Comparison of ENCODE assay signal across 29 cellular contexts in genomic region chr10:123433539-123433938, GRCh38.
"Had no signal": no experiment of that assay in that cellular context is flagged by ENCODE, and none has a peak within 500 bp of the region (broad histone marks: within the 10 kb centered on the region; RNA-seq: fewer than 3 reads in every experiment).

No MANE protein-coding gene starts in this region.

- H3K36me3 Mint-ChIP-seq: activated CD4-positive, alpha-beta memory T cell treated with anti-CD3 and anti-CD28 coated beads for 36 hours; activated CD8-positive, alpha-beta memory T cell treated with anti-CD3 and anti-CD28 coated beads, Interleukin-2, amount 10 ng/mL, durations not matched to agents 7 days and 5 days; activated naive CD4-positive, alpha-beta T cell treated with anti-CD3 and anti-CD28 coated beads, Interleukin-2, amount 10 ng/mL, durations not matched to agents 7 days and 5 days; activated naive CD4-positive, alpha-beta T cell treated with anti-CD3 and anti-CD28 coated beads, Interleukin-2, amount 50 U/mL, for 72 hours; activated naive CD8-positive, alpha-beta T cell treated with anti-CD3 and anti-CD28 coated beads, Interleukin-2, amount 10 ng/mL, durations not matched to agents 7 days and 5 days; brain; T-cell had no signal

- H3K9me3 Mint-ChIP-seq: activated CD4-positive, alpha-beta memory T cell treated with anti-CD3 and anti-CD28 coated beads for 36 hours; activated CD4-positive, alpha-beta T cell treated with anti-CD3 and anti-CD28 coated beads, Interleukin-2, amount 10 ng/mL, durations not matched to agents 24 days and 14 days; activated naive CD4-positive, alpha-beta T cell treated with anti-CD3 and anti-CD28 coated beads, Interleukin-2, amount 10 ng/mL, durations not matched to agents 7 days and 5 days; activated naive CD4-positive, alpha-beta T cell treated with anti-CD3 and anti-CD28 coated beads, Interleukin-2, amount 50 U/mL, for 72 hours; activated naive CD8-positive, alpha-beta T cell treated with anti-CD3 and anti-CD28 coated beads, Interleukin-2, amount 10 ng/mL, durations not matched to agents 7 days and 5 days; activated T-helper 1 cell treated with anti-CD3 and anti-CD28 coated beads, Interleukin-12 subunit alpha, Interleukin-12 subunit beta, Interleukin-2, Interleukin-4 antibody, amounts not matched to agents 30 ng/mL and 10 ng/mL and 1 ng/mL, durations not matched to agents 14 hours and 24 hours and 36 hours; activated T-helper 2 cell treated with anti-CD3 and anti-CD28 coated beads, Interferon-gamma antibody, Interleukin-2, Interleukin-4, amounts not matched to agents 10 μg/mL and 5 μg/mL and 100 μg/mL, durations not matched to agents 14 hours and 24 hours and 36 hours; central memory CD8-positive, alpha-beta T cell; dendritic cell treated with granulocyte-macrophage colony-stimulating factor and Interleukin-4, amounts not matched to agents 40 ng/mL and 50 ng/mL, for 4 days; endodermal cell; T-cell; T-helper 1 cell treated with Interleukin-12 subunit alpha and Interleukin-12 subunit beta and Interleukin-4 antibody, amounts not matched to agents 30 μg/mL and 1 μg/mL, for 36 hours had no signal

- H3K4me1 Mint-ChIP-seq: activated CD4-positive, alpha-beta T cell treated with anti-CD3 and anti-CD28 coated beads for 36 hours; activated CD4-positive, alpha-beta T cell treated with anti-CD3 and anti-CD28 coated beads, Interleukin-2, amount 10 ng/mL, durations not matched to agents 24 days and 14 days; activated CD8-positive, alpha-beta memory T cell treated with anti-CD3 and anti-CD28 coated beads, Interleukin-2, amount 10 ng/mL, durations not matched to agents 7 days and 5 days; activated naive CD4-positive, alpha-beta T cell treated with anti-CD3 and anti-CD28 coated beads, Interleukin-2, amount 10 ng/mL, durations not matched to agents 7 days and 5 days; activated naive CD8-positive, alpha-beta T cell treated with anti-CD3 and anti-CD28 coated beads, Interleukin-2, amount 10 ng/mL, durations not matched to agents 7 days and 5 days; central memory CD8-positive, alpha-beta T cell; T-cell had no signal

- DNase-seq: activated CD4-positive, alpha-beta memory T cell treated with anti-CD3 and anti-CD28 coated beads for 36 hours; activated CD4-positive, alpha-beta T cell treated with anti-CD3 and anti-CD28 coated beads for 36 hours; activated CD4-positive, alpha-beta T cell treated with anti-CD3 and anti-CD28 coated beads, Interleukin-2, amount 10 ng/mL, durations not matched to agents 24 days and 14 days; activated CD4-positive, CD25-positive, alpha-beta regulatory T cell; activated CD4-positive, CD25-positive, alpha-beta regulatory T cell treated with anti-CD3 and anti-CD28 coated beads, Interleukin-2, amount 50 U/mL, for 72 hours; activated CD8-positive, alpha-beta memory T cell treated with anti-CD3 and anti-CD28 coated beads, Interleukin-2, amount 10 ng/mL, durations not matched to agents 7 days and 5 days; activated CD8-positive, alpha-beta memory T cell treated with anti-CD3 and anti-CD28 coated beads, Interleukin-2, amount 50 U/mL, for 4 hours; activated CD8-positive, alpha-beta T cell treated with anti-CD3 and anti-CD28 coated beads, Interleukin-2, amount 10 ng/mL, durations not matched to agents 7 days and 5 days; activated effector memory CD4-positive, alpha-beta T cell treated with anti-CD3 and anti-CD28 coated beads, Interleukin-2, amount 50 U/mL, for 16 hours; activated naive CD4-positive, alpha-beta T cell; activated naive CD4-positive, alpha-beta T cell treated with anti-CD3 and anti-CD28 coated beads, Interleukin-2, amount 10 ng/mL, durations not matched to agents 7 days and 5 days; activated naive CD8-positive, alpha-beta T cell treated with anti-CD3 and anti-CD28 coated beads, Interleukin-2, amount 10 ng/mL, durations not matched to agents 7 days and 5 days; activated T-cell treated with anti-CD3 and anti-CD28 coated beads, Interleukin-2, amount 50 U/mL, for 1 hour; activated T-cell treated with anti-CD3 and anti-CD28 coated beads, Interleukin-2, amount 50 U/mL, for 48 hours; dorsolateral prefrontal cortex; effector memory CD4-positive, alpha-beta T cell; endodermal cell; foreskin fibroblast; SW 1271; T-cell; T-helper 9 cell had no signal

- H3K4me3 Mint-ChIP-seq: activated CD4-positive, alpha-beta memory T cell treated with anti-CD3 and anti-CD28 coated beads for 36 hours; activated CD4-positive, alpha-beta T cell treated with anti-CD3 and anti-CD28 coated beads for 36 hours; activated CD4-positive, alpha-beta T cell treated with anti-CD3 and anti-CD28 coated beads, Interleukin-2, amount 10 ng/mL, durations not matched to agents 24 days and 14 days; activated CD8-positive, alpha-beta memory T cell treated with anti-CD3 and anti-CD28 coated beads, Interleukin-2, amount 10 ng/mL, durations not matched to agents 7 days and 5 days; activated CD8-positive, alpha-beta T cell treated with anti-CD3 and anti-CD28 coated beads, Interleukin-2, amount 10 ng/mL, durations not matched to agents 7 days and 5 days; activated naive CD4-positive, alpha-beta T cell treated with anti-CD3 and anti-CD28 coated beads, Interleukin-2, amount 10 ng/mL, durations not matched to agents 7 days and 5 days; activated naive CD8-positive, alpha-beta T cell treated with anti-CD3 and anti-CD28 coated beads, Interleukin-2, amount 10 ng/mL, durations not matched to agents 7 days and 5 days; activated T-helper 1 cell treated with anti-CD3 and anti-CD28 coated beads, Interleukin-12 subunit alpha, Interleukin-12 subunit beta, Interleukin-2, Interleukin-4 antibody, amounts not matched to agents 30 ng/mL and 10 ng/mL and 1 ng/mL, durations not matched to agents 14 hours and 24 hours and 36 hours; brain; central memory CD8-positive, alpha-beta T cell; dendritic cell treated with granulocyte-macrophage colony-stimulating factor and Interleukin-4, amounts not matched to agents 40 ng/mL and 50 ng/mL, for 4 days; endodermal cell; T-cell; T-helper 1 cell treated with Interleukin-12 subunit alpha and Interleukin-12 subunit beta and Interleukin-4 antibody, amounts not matched to agents 30 μg/mL and 1 μg/mL, for 36 hours had no signal

- H3K27ac Mint-ChIP-seq: activated CD4-positive, alpha-beta memory T cell treated with anti-CD3 and anti-CD28 coated beads for 36 hours; activated CD4-positive, alpha-beta T cell treated with anti-CD3 and anti-CD28 coated beads for 36 hours; activated CD4-positive, alpha-beta T cell treated with anti-CD3 and anti-CD28 coated beads, Interleukin-2, amount 10 ng/mL, durations not matched to agents 24 days and 14 days; activated CD8-positive, alpha-beta memory T cell treated with anti-CD3 and anti-CD28 coated beads, Interleukin-2, amount 10 ng/mL, durations not matched to agents 7 days and 5 days; activated CD8-positive, alpha-beta T cell treated with anti-CD3 and anti-CD28 coated beads, Interleukin-2, amount 10 ng/mL, durations not matched to agents 7 days and 5 days; activated naive CD4-positive, alpha-beta T cell treated with anti-CD3 and anti-CD28 coated beads, Interleukin-2, amount 10 ng/mL, durations not matched to agents 7 days and 5 days; activated naive CD4-positive, alpha-beta T cell treated with anti-CD3 and anti-CD28 coated beads, Interleukin-2, amount 50 U/mL, for 72 hours; activated naive CD8-positive, alpha-beta T cell treated with anti-CD3 and anti-CD28 coated beads, Interleukin-2, amount 10 ng/mL, durations not matched to agents 7 days and 5 days; activated T-helper 1 cell treated with anti-CD3 and anti-CD28 coated beads, Interleukin-12 subunit alpha, Interleukin-12 subunit beta, Interleukin-2, Interleukin-4 antibody, amounts not matched to agents 30 ng/mL and 10 ng/mL and 1 ng/mL, durations not matched to agents 14 hours and 24 hours and 36 hours; activated T-helper 2 cell treated with anti-CD3 and anti-CD28 coated beads, Interferon-gamma antibody, Interleukin-2, Interleukin-4, amounts not matched to agents 10 μg/mL and 5 μg/mL and 100 μg/mL, durations not matched to agents 14 hours and 24 hours and 36 hours; dendritic cell treated with granulocyte-macrophage colony-stimulating factor and Interleukin-4, amounts not matched to agents 40 ng/mL and 50 ng/mL, for 4 days; endodermal cell; T-cell; T-helper 1 cell treated with Interleukin-12 subunit alpha and Interleukin-12 subunit beta and Interleukin-4 antibody, amounts not matched to agents 30 μg/mL and 1 μg/mL, for 36 hours had no signal

- ATAC-seq: activated CD4-positive, alpha-beta T cell treated with anti-CD3 and anti-CD28 coated beads for 36 hours; activated CD8-positive, alpha-beta memory T cell treated with anti-CD3 and anti-CD28 coated beads, Interleukin-2, amount 10 ng/mL, durations not matched to agents 7 days and 5 days; activated CD8-positive, alpha-beta T cell treated with anti-CD3 and anti-CD28 coated beads, Interleukin-2, amount 10 ng/mL, durations not matched to agents 7 days and 5 days; activated naive CD4-positive, alpha-beta T cell treated with anti-CD3 and anti-CD28 coated beads, Interleukin-2, amount 50 U/mL, for 72 hours; esophagus mucosa; T-cell had no signal
